Comparison of ENCODE assay signal across 23 cellular contexts in genomic region chr1:204275695-204276596, GRCh38.
A peak's percentile ranks its signal among the peaks of the same experiment; 100 is the strongest.
DNase-seq lines count a peak whose midpoint lies in the region; ATAC-seq and TF ChIP-seq lines count a peak whose summit lies in the region.
"Had no signal": no experiment of that assay in that cellular context is flagged by ENCODE, and none has a peak within 500 bp of the region (broad histone marks: within the 10 kb centered on the region; RNA-seq: fewer than 3 reads in every experiment).

No MANE protein-coding gene starts in this region.

- no peaks in the 10 kb centered on the region for H3K27me3 ChIP-seq in mammary epithelial cell (ENCODE audit: insufficient read depth, low read length)
- no peaks in the 10 kb centered on the region for H3K27me3 ChIP-seq in left ventricle myocardium inferior (ENCODE audit: low read depth)
- no peaks in the 10 kb centered on the region for H3K27me3 ChIP-seq in neuronal stem cell (ENCODE audit: control insufficient read depth in 3 of 3, insufficient read depth in 3 of 3, low read depth in 1 of 3, low read length in 3 of 3)
- H3K27me3 ChIP-seq in BE2C: no peaks in the 10 kb centered on the region
- H3K27me3 ChIP-seq: pancreas had no signal

- H2BK120ac ChIP-seq in neuronal stem cell (ENCODE audit: low read depth, low read length): no peak overlapping the region

- H3K79me2 ChIP-seq in mammary epithelial cell (ENCODE audit: insufficient read depth, low read length): no peaks in the 10 kb centered on the region

- no peak for TF ChIP-seq CTCF in MCF 10A (IDR thresholded peaks at IDR 0.05; ENCODE audit: unreplicated experiment)
- TF ChIP-seq CTCF in mammary epithelial cell (conservative IDR thresholded peaks at IDR 0.05 in 1 of 2, IDR thresholded peaks at IDR 0.05 in 1 of 2; ENCODE audit: extremely low read depth in 1 of 2, insufficient read depth in 1 of 2, low read depth in 1 of 2, low read length in 2 of 2): no peak
- TF ChIP-seq CTCF in left ventricle myocardium inferior (IDR thresholded peaks at IDR 0.05; ENCODE audit: borderline replicate concordance): no peak
- no peak for TF ChIP-seq CTCF in BE2C (IDR thresholded peaks at IDR 0.05; ENCODE audit: low read depth, low read length)

- H2BK15ac ChIP-seq in neuronal stem cell (ENCODE audit: low read length): peak overlapping the region; percentile 34

- in situ Hi-C loops in mammary epithelial cell (cut with MboI; ENCODE audit: low sequenced_read_pairs in 2 of 2): no loop called here

- H3K79me1 ChIP-seq in neuronal stem cell (ENCODE audit: low read depth, low read length): no peaks in the 10 kb centered on the region

- H3K9me3 Mint-ChIP-seq in MCF 10A (ENCODE audit: unreplicated experiment): no peaks in the 10 kb centered on the region
- H3K9me3 Mint-ChIP-seq: activated naive CD4-positive, alpha-beta T cell treated with anti-CD3 and anti-CD28 coated beads for 36 hours; central memory CD8-positive, alpha-beta T cell; HFFc6; memory B cell; naive thymus-derived CD4-positive, alpha-beta T cell had no signal

- no peak overlapping the region for H2BK12ac ChIP-seq in neuronal stem cell (ENCODE audit: low read length)

- no peak for DNase-seq in MCF 10A (ENCODE audit: unreplicated experiment)
- no peak for DNase-seq in mammary epithelial cell
- no peak for DNase-seq in left ventricle myocardium inferior
- no peak for DNase-seq in neuronal stem cell (ENCODE audit: low spot score)
- no peak for DNase-seq in SHP77 treated with DMSO at 0.1 percent for 48 hours (lab: John Stamatoyannopoulos, UW)
- DNase-seq in BE2C: no peak
- DNase-seq: activated CD4-positive, alpha-beta T cell treated with anti-CD3 and anti-CD28 coated beads for 1 hour; activated CD8-positive, alpha-beta memory T cell treated with anti-CD3 and anti-CD28 coated beads for 24 hours; activated naive CD4-positive, alpha-beta T cell treated with anti-CD3 and anti-CD28 coated beads for 36 hours; activated T-cell treated with anti-CD3 and anti-CD28 coated beads, Interleukin-2, amount 50 U/mL, for 48 hours; foreskin fibroblast; HFFc6; Karpas-422; naive thymus-derived CD4-positive, alpha-beta T cell; NCI-H1092; NCI-H1930; NCI-H2227 treated with DMSO at 0.1 percent for 48 hours; NCI-H748 treated with DMSO at 0.1 percent for 48 hours; pancreas had no signal

- ATAC-seq in GM18867 (IDR thresholded peaks at IDR 0.05; ENCODE audit: unreplicated experiment) (no peak), HG02885 (IDR thresholded peaks at IDR 0.05; ENCODE audit: poor library complexity, unreplicated experiment) (no peak)
- ATAC-seq: naive thymus-derived CD4-positive, alpha-beta T cell had no signal

- H3K14ac ChIP-seq in neuronal stem cell (ENCODE audit: low read length): no peak overlapping the region

- H3K27ac ChIP-seq in mammary epithelial cell (ENCODE audit: insufficient read depth, low read depth, low read length) (no peak overlapping the region), left ventricle myocardium inferior (replicated peaks) (peak overlapping the region; percentile 46), neuronal stem cell (replicated peaks; ENCODE audit: low read length) (no peak overlapping the region)
- H3K27ac ChIP-seq: pancreas had no signal

- H3K4me1 ChIP-seq in mammary epithelial cell (ENCODE audit: insufficient read depth, low read length) (no peaks in the 10 kb centered on the region), left ventricle myocardium inferior (peaks cover 62% of the 10 kb centered on the region), neuronal stem cell (ENCODE audit: control insufficient read depth in 2 of 2, insufficient read depth in 1 of 2, low read depth in 1 of 2, low read length in 2 of 2) (peaks cover 13% of the 10 kb centered on the region in 2 donors), BE2C (peaks cover 35% of the 10 kb centered on the region)

- CTCF ChIA-PET in MCF 10A (lab: Yijun Ruan, JAX): interaction anchor here (1.0 to 9.5 kb wide), 6 partner anchors 9 to 88 kb away, joined by 3 to 62 read pairs (median 6); no protein-coding TSS in a partner anchor
- CTCF ChIA-PET in mammary epithelial cell (lab: Charles Lee; ENCODE audit: low non-redundant PET): no interaction called here

- H3K36me3 ChIP-seq in mammary epithelial cell (ENCODE audit: insufficient read depth, low read length) (peaks cover 5% of the 10 kb centered on the region), left ventricle myocardium inferior (peaks cover 35% of the 10 kb centered on the region), neuronal stem cell (replicated peaks in 1 of 2; ENCODE audit: control insufficient read depth in 2 of 2, insufficient read depth in 2 of 2, low read length in 2 of 2) (peaks cover 0 to 32% of the 10 kb centered on the region in 2 donors), BE2C (peaks cover 61% of the 10 kb centered on the region)

- no peak overlapping the region for H3K4ac ChIP-seq in neuronal stem cell (ENCODE audit: low read length)

- H4K20me1 ChIP-seq in mammary epithelial cell (ENCODE audit: insufficient read depth, low read length): no peaks in the 10 kb centered on the region

- H3K23ac ChIP-seq in neuronal stem cell (ENCODE audit: low read depth, low read length, poor library complexity): no peak overlapping the region

- peak overlapping the region; percentile 4 for H3K27ac Mint-ChIP-seq in MCF 10A (ENCODE audit: low read depth, unreplicated experiment)
- H3K27ac Mint-ChIP-seq: activated naive CD4-positive, alpha-beta T cell treated with anti-CD3 and anti-CD28 coated beads for 36 hours; HFFc6; memory B cell had no signal

- no peak overlapping the region for H3K4me3 Mint-ChIP-seq in MCF 10A (ENCODE audit: unreplicated experiment)
- H3K4me3 Mint-ChIP-seq: activated naive CD4-positive, alpha-beta T cell treated with anti-CD3 and anti-CD28 coated beads for 36 hours; central memory CD8-positive, alpha-beta T cell; HFFc6; memory B cell; naive thymus-derived CD4-positive, alpha-beta T cell had no signal

- intact Hi-C loops in MCF 10A (cut with micrococcal nuclease) (no loop called here), mammary epithelial cell (cut with micrococcal nuclease) (no loop called here), left ventricle myocardium inferior (cut with micrococcal nuclease) (no loop called here)

- POLR2A ChIA-PET in MCF 10A (lab: Yijun Ruan, JAX): interaction anchor here (2.4 kb wide), 1 partner anchor 9 kb away, joined by 14 read pairs; no protein-coding TSS in a partner anchor

- no peak overlapping the region for H2AK5ac ChIP-seq in neuronal stem cell (ENCODE audit: low read depth, low read length)

- H3K9ac ChIP-seq in mammary epithelial cell (ENCODE audit: insufficient read depth, low read length) (no peak overlapping the region), neuronal stem cell (ENCODE audit: low read depth, low read length, poor library complexity) (no peak overlapping the region)

- H3K4me3 ChIP-seq in mammary epithelial cell (replicated peaks in 1 of 3; ENCODE audit: insufficient read depth in 1 of 3, low read depth in 2 of 3, low read length in 3 of 3) (no peak overlapping the region), left ventricle myocardium inferior (no peak overlapping the region), neuronal stem cell (ENCODE audit: low read length in 2 of 2) (no peak overlapping the region), BE2C (ENCODE audit: low read depth, low read length) (no peak overlapping the region)
- H3K4me3 ChIP-seq: pancreas had no signal

- BruUV-seq in MCF 10A (replicated peaks; lab: Mats Ljungman, UMichigan): no TSS peak
- BruUV-seq in mammary epithelial cell (replicated peaks; lab: Mats Ljungman, UMichigan): no TSS peak

- dilution Hi-C loops in mammary epithelial cell (cut with HindIII; ENCODE audit: low sequenced_read_pairs): no loop called here

- no peak overlapping the region for H3K4me2 ChIP-seq in mammary epithelial cell (ENCODE audit: insufficient read depth, low read depth, low read length)
- no peak overlapping the region for H3K4me2 ChIP-seq in neuronal stem cell (ENCODE audit: insufficient read depth, low read length, poor library complexity, severe bottlenecking)

- no peak overlapping the region for H4K91ac ChIP-seq in neuronal stem cell (ENCODE audit: low read depth, low read length, poor library complexity)

- peaks cover 19% of the 10 kb centered on the region for H3K4me1 Mint-ChIP-seq in MCF 10A (ENCODE audit: insufficient read depth, unreplicated experiment)
- H3K4me1 Mint-ChIP-seq: central memory CD8-positive, alpha-beta T cell; memory B cell had no signal

- peaks cover 17% of the 10 kb centered on the region for H3K36me3 Mint-ChIP-seq in MCF 10A (ENCODE audit: insufficient read depth, unreplicated experiment)
- H3K36me3 Mint-ChIP-seq: memory B cell; naive thymus-derived CD4-positive, alpha-beta T cell had no signal

- no peaks in the 10 kb centered on the region for H3K27me3 Mint-ChIP-seq in MCF 10A (ENCODE audit: insufficient read depth, unreplicated experiment)

- H3K18ac ChIP-seq in neuronal stem cell (ENCODE audit: low read length): no peak overlapping the region

- WGBS in mammary epithelial cell (ENCODE audit: low coverage, missing lambda C conversion rate): 78% methylated on average over 10 of the region's 12 CpGs
- WGBS in neuronal stem cell (ENCODE audit: extremely low coverage in 2 of 2, insufficient read length in 2 of 2, insufficient replicate concordance in 1 of 2), 2 donors: no CpG with 5 or more reads among the region's 12 CpGs

- H4K8ac ChIP-seq in neuronal stem cell (ENCODE audit: low read depth, low read length): no peak overlapping the region

- H3K9me3 ChIP-seq in mammary epithelial cell (replicated peaks; ENCODE audit: insufficient read depth, low read length) (no peaks in the 10 kb centered on the region), left ventricle myocardium inferior (replicated peaks) (no peaks in the 10 kb centered on the region), neuronal stem cell (replicated peaks in 1 of 2; ENCODE audit: control insufficient read depth in 2 of 2, insufficient read depth in 1 of 2, low read depth in 1 of 2, low read length in 2 of 2) (no peaks in the 10 kb centered on the region), BE2C (no peaks in the 10 kb centered on the region)
- H3K9me3 ChIP-seq: pancreas had no signal

- H2AFZ ChIP-seq in mammary epithelial cell (ENCODE audit: low read depth, low read length) (no peak overlapping the region), neuronal stem cell (ENCODE audit: low read length) (no peak overlapping the region)

- no peak overlapping the region for H2BK5ac ChIP-seq in neuronal stem cell (ENCODE audit: low read length)
